ENCODE assay signal across 24 cellular contexts in the genomic region with DNA sequence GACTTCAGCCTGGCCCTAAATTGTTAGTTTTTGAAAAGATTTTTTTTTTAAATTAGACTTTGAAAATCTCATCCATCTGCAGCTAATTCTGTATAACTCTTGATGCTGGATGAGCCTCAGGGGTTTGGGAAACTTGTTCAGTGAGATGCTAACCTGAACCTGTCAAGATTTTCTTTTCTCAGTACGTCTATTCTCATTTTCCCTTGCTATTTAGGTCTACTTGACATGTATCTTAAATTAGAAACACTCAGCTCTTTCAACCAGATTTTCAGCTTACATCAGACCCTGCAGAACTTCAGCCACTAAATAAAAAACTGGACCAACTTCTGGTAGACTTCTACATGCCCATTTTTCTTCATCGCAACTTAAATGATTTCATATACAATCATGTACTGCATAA.
"Had no signal": no experiment of that assay in that cellular context is flagged by ENCODE, and none has a peak within 500 bp of the region (broad histone marks: within the 10 kb centered on the region; RNA-seq: fewer than 3 reads in every experiment).

No MANE protein-coding gene starts in this region.

- H3K27ac ChIP-seq: ascending aorta, breast epithelium, foreskin keratinocyte, skin epidermis, tibial artery, uterus, WERI-Rb-1 had no signal

- DNase-seq: activated CD4-positive, alpha-beta memory T cell treated with anti-CD3 and anti-CD28 coated beads for 36 hours; activated CD8-positive, alpha-beta memory T cell treated with anti-CD3 and anti-CD28 coated beads, Interleukin-2, amount 10 ng/mL, durations not matched to agents 7 days and 5 days; activated naive CD4-positive, alpha-beta T cell treated with anti-CD3 and anti-CD28 coated beads, Interleukin-2, amount 10 ng/mL, durations not matched to agents 7 days and 5 days; activated T-cell treated with anti-CD3 and anti-CD28 coated beads, Interleukin-2, amount 50 U/mL, for 1 hour; cerebellar nuclear complex; effector CD8-positive, alpha-beta T cell; foreskin keratinocyte; glutamatergic neuron; kidney glomerular epithelial cell; left ventricle myocardium superior; mesenchymal stem cell; occipital lobe; right cardiac atrium; stimulated activated CD4-positive, alpha-beta T cell treated with anti-CD3 and anti-CD28 coated beads, Interleukin-15, amount 100 ng/mL, for 24 hours; stimulated activated CD4-positive, alpha-beta T cell treated with anti-CD3 and anti-CD28 coated beads, Interleukin-4, amount 100 ng/mL, for 1 hour; stimulated activated naive B cell treated with anti-CD40 and anti-IgM and Interleukin-4, amounts not matched to agents 10 μg/mL and 1 μg/mL and 100 μg/mL, for 72 hours; tibial artery; uterus; WERI-Rb-1 had no signal

- ATAC-seq: activated CD8-positive, alpha-beta memory T cell treated with anti-CD3 and anti-CD28 coated beads, Interleukin-2, amount 10 ng/mL, durations not matched to agents 7 days and 5 days; foreskin keratinocyte; left ventricle myocardium superior; natural killer cell treated with Interleukin-12 subunit alpha and Interleukin-12 subunit beta and Interleukin-15 and Interleukin-18, amount 100 ng/mL, for 72 hours; right cardiac atrium; stimulated activated naive B cell treated with anti-CD40 and anti-IgM and Interleukin-4, amounts not matched to agents 10 μg/mL and 1 μg/mL and 100 μg/mL, for 72 hours had no signal

- H3K36me3 ChIP-seq: ascending aorta, breast epithelium, tibial artery, uterus, WERI-Rb-1 had no signal

- H3K4me3 ChIP-seq: ascending aorta, breast epithelium, skin epidermis, tibial artery, uterus had no signal

- H3K9me3 Mint-ChIP-seq: activated CD4-positive, alpha-beta memory T cell treated with anti-CD3 and anti-CD28 coated beads for 36 hours; activated naive CD4-positive, alpha-beta T cell treated with anti-CD3 and anti-CD28 coated beads, Interleukin-2, amount 10 ng/mL, durations not matched to agents 7 days and 5 days; activated T-helper 2 cell treated with anti-CD3 and anti-CD28 coated beads, Interferon-gamma antibody, Interleukin-2, Interleukin-4, amounts not matched to agents 10 μg/mL and 5 μg/mL and 100 μg/mL, durations not matched to agents 14 hours and 24 hours and 36 hours had no signal

- H3K9me3 ChIP-seq: ascending aorta, breast epithelium, tibial artery, uterus had no signal

- H3K27me3 Mint-ChIP-seq: activated CD4-positive, alpha-beta memory T cell treated with anti-CD3 and anti-CD28 coated beads for 36 hours; activated CD8-positive, alpha-beta memory T cell treated with anti-CD3 and anti-CD28 coated beads, Interleukin-2, amount 10 ng/mL, durations not matched to agents 7 days and 5 days; activated naive CD4-positive, alpha-beta T cell treated with anti-CD3 and anti-CD28 coated beads, Interleukin-2, amount 10 ng/mL, durations not matched to agents 7 days and 5 days; natural killer cell treated with Interleukin-12 subunit alpha and Interleukin-12 subunit beta and Interleukin-15 and Interleukin-18, amount 100 ng/mL, for 72 hours had no signal

- H3K36me3 Mint-ChIP-seq: activated CD4-positive, alpha-beta memory T cell treated with anti-CD3 and anti-CD28 coated beads for 36 hours; activated CD8-positive, alpha-beta memory T cell treated with anti-CD3 and anti-CD28 coated beads, Interleukin-2, amount 10 ng/mL, durations not matched to agents 7 days and 5 days; activated naive CD4-positive, alpha-beta T cell treated with anti-CD3 and anti-CD28 coated beads, Interleukin-2, amount 10 ng/mL, durations not matched to agents 7 days and 5 days; natural killer cell treated with Interleukin-12 subunit alpha and Interleukin-12 subunit beta and Interleukin-15 and Interleukin-18, amount 100 ng/mL, for 72 hours had no signal

- H3K4me1 Mint-ChIP-seq: activated CD8-positive, alpha-beta memory T cell treated with anti-CD3 and anti-CD28 coated beads, Interleukin-2, amount 10 ng/mL, durations not matched to agents 7 days and 5 days; activated naive CD4-positive, alpha-beta T cell treated with anti-CD3 and anti-CD28 coated beads, Interleukin-2, amount 10 ng/mL, durations not matched to agents 7 days and 5 days; stimulated activated naive B cell treated with anti-CD40 and anti-IgM and Interleukin-4, amounts not matched to agents 10 μg/mL and 1 μg/mL and 100 μg/mL, for 72 hours had no signal

- H3K4me3 Mint-ChIP-seq: activated CD4-positive, alpha-beta memory T cell treated with anti-CD3 and anti-CD28 coated beads for 36 hours; activated CD8-positive, alpha-beta memory T cell treated with anti-CD3 and anti-CD28 coated beads, Interleukin-2, amount 10 ng/mL, durations not matched to agents 7 days and 5 days; activated naive CD4-positive, alpha-beta T cell treated with anti-CD3 and anti-CD28 coated beads, Interleukin-2, amount 10 ng/mL, durations not matched to agents 7 days and 5 days; natural killer cell treated with Interleukin-12 subunit alpha and Interleukin-12 subunit beta and Interleukin-15 and Interleukin-18, amount 100 ng/mL, for 72 hours; stimulated activated naive B cell treated with anti-CD40 and anti-IgM and Interleukin-4, amounts not matched to agents 10 μg/mL and 1 μg/mL and 100 μg/mL, for 72 hours had no signal

- H3K4me1 ChIP-seq: ascending aorta, breast epithelium, foreskin keratinocyte, tibial artery, uterus had no signal

- H3K27me3 ChIP-seq: ascending aorta, breast epithelium, tibial artery, uterus had no signal

- H3K27ac Mint-ChIP-seq: activated CD4-positive, alpha-beta memory T cell treated with anti-CD3 and anti-CD28 coated beads for 36 hours; activated CD8-positive, alpha-beta memory T cell treated with anti-CD3 and anti-CD28 coated beads, Interleukin-2, amount 10 ng/mL, durations not matched to agents 7 days and 5 days; activated naive CD4-positive, alpha-beta T cell treated with anti-CD3 and anti-CD28 coated beads, Interleukin-2, amount 10 ng/mL, durations not matched to agents 7 days and 5 days; activated T-helper 2 cell treated with anti-CD3 and anti-CD28 coated beads, Interferon-gamma antibody, Interleukin-2, Interleukin-4, amounts not matched to agents 10 μg/mL and 5 μg/mL and 100 μg/mL, durations not matched to agents 14 hours and 24 hours and 36 hours; natural killer cell treated with Interleukin-12 subunit alpha and Interleukin-12 subunit beta and Interleukin-15 and Interleukin-18, amount 100 ng/mL, for 72 hours; stimulated activated naive B cell treated with anti-CD40 and anti-IgM and Interleukin-4, amounts not matched to agents 10 μg/mL and 1 μg/mL and 100 μg/mL, for 72 hours had no signal
